8 cellular contexts compared by ENCODE assay signal in genomic region chr3:52531636-52532516, GRCh38. TPM values are rescaled to one million over a fixed set of nuclear protein-coding genes. Genes with fewer than 3 reads are reported as not detected.
DNase-seq lines count a peak whose midpoint lies in the region; ATAC-seq and TF ChIP-seq lines count a peak whose summit lies in the region.

No MANE protein-coding gene starts in this region.

- TF ChIP-seq EP300 in SK-N-SH (IDR thresholded peaks at IDR 0.05; ENCODE audit: borderline replicate concordance in 1 of 2, low read depth in 1 of 2, low read length in 1 of 2) = no peak
- no peak for TF ChIP-seq EP300 in stomach (IDR thresholded peaks at IDR 0.05)

- H3K4me1 ChIP-seq in SK-N-SH (ENCODE audit: control insufficient read depth in 1 of 2, insufficient read depth in 2 of 2, low read depth in 1 of 2, low read length in 1 of 2) = peaks cover 31 to 71% of the 10 kb centered on the region in 2 experiments
- H3K4me1 ChIP-seq in right cardiac atrium (ENCODE audit: control insufficient read depth, insufficient read depth, low read length) = peaks cover 24% of the 10 kb centered on the region
- peaks cover 21 to 60% (median 42%) of the 10 kb centered on the region in 4 donors for H3K4me1 ChIP-seq in stomach

- ATAC-seq in SK-N-SH treated with all-trans-retinoic acid at 6 μM for 48 hours (no peak), right cardiac atrium (no peak), HG03108 (IDR thresholded peaks at IDR 0.05; ENCODE audit: unreplicated experiment) (no peak), HG03439 (IDR thresholded peaks at IDR 0.05; ENCODE audit: unreplicated experiment) (no peak)
- ATAC-seq in activated T-cell treated with anti-CD3 and anti-CD28 coated beads, Interleukin-2, amount 50 U/mL, for 4 hours = no peak

- H3F3A ChIP-seq in SK-N-SH (replicated peaks; ENCODE audit: insufficient read depth) = peaks cover 16% of the 10 kb centered on the region

- TF ChIP-seq POLR2A in stomach (IDR thresholded peaks at IDR 0.05) = no peak

- no peaks in the 10 kb centered on the region for H3K9me2 ChIP-seq in SK-N-SH

- TF ChIP-seq CTCF in SK-N-SH (IDR thresholded peaks at IDR 0.05) (no peak), stomach (IDR thresholded peaks at IDR 0.05) (no peak)

- CTCF ChIA-PET in SK-N-SH (lab: Yijun Ruan, JAX) = interaction anchor here (1.8 to 4.0 kb wide), 2 partner anchors 60 to 74 kb away, joined by 5 to 30 read pairs; no protein-coding TSS in a partner anchor

- peaks cover 16% of the 10 kb centered on the region for H3K4me1 Mint-ChIP-seq in activated T-cell treated with anti-CD3 and anti-CD28 coated beads, Interleukin-2, amount 50 U/mL, for 4 hours (ENCODE audit: low read depth)

- no peak overlapping the region for H2AFZ ChIP-seq in SK-N-SH (ENCODE audit: low read depth)

- H3K36me3 Mint-ChIP-seq in activated T-cell treated with anti-CD3 and anti-CD28 coated beads, Interleukin-2, amount 50 U/mL, for 4 hours (ENCODE audit: insufficient read depth) = peaks cover 2% of the 10 kb centered on the region

- no peaks in the 10 kb centered on the region for H3K27me3 Mint-ChIP-seq in activated T-cell treated with anti-CD3 and anti-CD28 coated beads, Interleukin-2, amount 50 U/mL, for 4 hours (ENCODE audit: low read depth)

- H3K4me2 ChIP-seq in SK-N-SH = peak overlapping the region; percentile 100

- peak overlapping the region; percentile 73 for H3K4me3 Mint-ChIP-seq in activated T-cell treated with anti-CD3 and anti-CD28 coated beads, Interleukin-2, amount 50 U/mL, for 4 hours

- 82% methylated on average over 9 of the region's 16 CpGs for WGBS in SK-N-SH (ENCODE audit: low lambda C conversion rate)
- 80% methylated on average over 16 of the region's 16 CpGs for WGBS in right cardiac atrium
- WGBS in stomach, 5 donors = 79 to 92% (median 88%) methylated on average over 13 to 16 of the region's 16 CpGs

- DNase-seq in SK-N-SH = no peak
- DNase-seq in activated T-cell treated with anti-CD3 and anti-CD28 coated beads, Interleukin-2, amount 50 U/mL, for 4 hours = no peak
- peak in 2 of 3 donors; percentile 68 to 75 for DNase-seq in right cardiac atrium
- peak; percentile 25 for DNase-seq in stomach
- no peak for DNase-seq in EL

- peaks cover 61% of the 10 kb centered on the region for H3K79me2 ChIP-seq in SK-N-SH (ENCODE audit: insufficient read depth)

- H3K36me3 ChIP-seq in SK-N-SH (replicated peaks in 1 of 2; ENCODE audit: control insufficient read depth in 1 of 2, insufficient read depth in 2 of 2, low read length in 1 of 2) = peaks cover 14 to 27% of the 10 kb centered on the region in 2 experiments
- H3K36me3 ChIP-seq in stomach = peaks cover 0 to 24% (median 22%) of the 10 kb centered on the region in 4 donors

- H3K9me3 Mint-ChIP-seq in activated T-cell treated with anti-CD3 and anti-CD28 coated beads, Interleukin-2, amount 50 U/mL, for 4 hours = no peaks in the 10 kb centered on the region

- H3K9ac ChIP-seq in SK-N-SH = peak overlapping the region; percentile 87

- H3K27me3 ChIP-seq in SK-N-SH (ENCODE audit: insufficient read depth) = no peaks in the 10 kb centered on the region
- H3K27me3 ChIP-seq in right cardiac atrium (ENCODE audit: control insufficient read depth, insufficient read depth) = no peaks in the 10 kb centered on the region
- peaks cover 0 to 13% (median 0%) of the 10 kb centered on the region in 3 donors for H3K27me3 ChIP-seq in stomach

- TF ChIP-seq RAD21 in SK-N-SH (IDR thresholded peaks at IDR 0.05; ENCODE audit: low read length) = no peak

- H3K4me3 ChIP-seq in SK-N-SH (ENCODE audit: low read depth in 2 of 2, low read length in 1 of 2) (peak overlapping the region; percentile 87 to 92), right cardiac atrium (ENCODE audit: low read length) (peak overlapping the region; percentile 81), stomach (peak overlapping the region in 3 of 4 donors; percentile 64 to 77 (median 65))

- H3K27ac ChIP-seq in SK-N-SH (ENCODE audit: low read depth in 2 of 2, low read length in 1 of 2) = peak overlapping the region; percentile 59 to 97; a peak in 3 of 4 replicates
- peak overlapping the region; percentile 98 for H3K27ac ChIP-seq in right cardiac atrium (ENCODE audit: low read length)
- H3K27ac ChIP-seq in stomach = peak overlapping the region in 4 of 5 donors; percentile 25 to 76 (median 72)

- POLR2A ChIA-PET in SK-N-SH (lab: Yijun Ruan, JAX) = interaction anchor here (0.6 kb wide), 1 partner anchor 226 kb away, joined by 4 read pairs; no protein-coding TSS in a partner anchor

- intact Hi-C loops in right cardiac atrium (cut with DNase I) = loop anchor here in 1 of 4 donors (5.0 kb wide), 1 partner anchor 50 kb away; no protein-coding TSS in a partner anchor
- intact Hi-C loops in stomach (cut with DNase I; ENCODE audit: low total_unique reads) = no loop called here

- H4K20me1 ChIP-seq in SK-N-SH (ENCODE audit: insufficient read depth) = peaks cover 32% of the 10 kb centered on the region

- H3K9me3 ChIP-seq in SK-N-SH (no peaks in the 10 kb centered on the region), right cardiac atrium (ENCODE audit: control insufficient read depth, low read length) (no peaks in the 10 kb centered on the region), stomach (no peaks in the 10 kb centered on the region)

TF ChIP-seq in SK-N-SH, 30 proteins besides CTCF, POLR2A, EP300 and RAD21 (continues in another document):
- no peak for TF ChIP-seq FOXM1 (IDR thresholded peaks at IDR 0.05; ENCODE audit: low read depth)
- no peak for TF ChIP-seq ELF1 (IDR thresholded peaks at IDR 0.05)
- TF ChIP-seq PBX3 (IDR thresholded peaks at IDR 0.05) = no peak
- TF ChIP-seq SIN3A (IDR thresholded peaks at IDR 0.05; ENCODE audit: borderline replicate concordance, low read depth, low read length) = no peak
- no peak for TF ChIP-seq RXRA (IDR thresholded peaks at IDR 0.05; ENCODE audit: borderline replicate concordance, low read depth)
- no peak for TF ChIP-seq MXI1 (IDR thresholded peaks at IDR 0.05; ENCODE audit: low read depth, low read length)

TF ChIP-seq in SK-N-SH treated with all-trans-retinoic acid at 6 μM for 48 hours, 23 proteins besides CTCF, POLR2A, EP300 and RAD21:
- no peak for TF ChIP-seq CSDC2 (CRISPR knock-in tag; IDR thresholded peaks at IDR 0.05)
- TF ChIP-seq ZFP3 (CRISPR knock-in tag; IDR thresholded peaks at IDR 0.05) = no peak
- no peak for TF ChIP-seq RARB (CRISPR knock-in tag; IDR thresholded peaks at IDR 0.05)
- TF ChIP-seq TCF4 (CRISPR knock-in tag; IDR thresholded peaks at IDR 0.05; ENCODE audit: borderline replicate concordance) = no peak
- TF ChIP-seq SNAI2 (CRISPR knock-in tag; IDR thresholded peaks at IDR 0.05) = no peak
- TF ChIP-seq ISL1 (CRISPR knock-in tag; IDR thresholded peaks at IDR 0.05) = no peak

RNA-seq across cellular contexts. Expression of gene NT5DC2, which starts 1.8 kb away (rescaled TPM):
- polyA plus RNA-seq in SK-N-SH (2012; rRNA removed) (93.9 and 113 TPM in 2 replicates), right cardiac atrium (322 TPM), stomach (10 to 100 TPM; 15.6 to 56.2 (median 27.7) TPM)
- polyA plus RNA-seq in SK-N-SH (2012; cell fraction: cytosol; rRNA removed) = 67.9 and 104 TPM in 2 replicates
- polyA plus RNA-seq in SK-N-SH (2012; cell fraction: nucleus; rRNA removed) = 140 and 176 TPM in 2 replicates
- total RNA-seq in activated T-cell treated with anti-CD3 and anti-CD28 coated beads, Interleukin-2, amount 50 U/mL, for 4 hours = 10 to 100 TPM; 29.7 to 53.1 (median 42.8) TPM
- total RNA-seq in right cardiac atrium (100 to 1,000 TPM; 123 to 223 (median 154) TPM), stomach (10 to 100 TPM in 4 of 5 donors, 1 to 10 TPM in 1; 4.6 to 26.8 (median 19.5) TPM)

RNA-seq across cellular contexts. Expression of gene UQCC5, which starts 4.5 kb away (rescaled TPM):
- polyA plus RNA-seq in SK-N-SH (2012; rRNA removed) (43.8 and 124 TPM in 2 replicates), right cardiac atrium (97.3 TPM), stomach (10 to 100 TPM; 22.7 to 58.5 (median 25.3) TPM)
- polyA plus RNA-seq in SK-N-SH (2012; cell fraction: cytosol; rRNA removed) = 66.8 and 89.4 TPM in 2 replicates
- 25.8 and 41.7 TPM in 2 replicates for polyA plus RNA-seq in SK-N-SH (2012; cell fraction: nucleus; rRNA removed)
- total RNA-seq in activated T-cell treated with anti-CD3 and anti-CD28 coated beads, Interleukin-2, amount 50 U/mL, for 4 hours = 10 to 100 TPM; 22.8 to 25.7 (median 23.2) TPM
- total RNA-seq in right cardiac atrium (10 to 100 TPM; 52.4 to 64.2 (median 62.4) TPM), stomach (10 to 100 TPM in 1 of 5 donors, 1 to 10 TPM in 2, not detected in 2; 1.3 to 26.3 (median 2.8) TPM)

RNA-seq across cellular contexts. Expression of gene STAB1, which starts 36.7 kb away (rescaled TPM):
- polyA plus RNA-seq in SK-N-SH (2012; rRNA removed) (0.03 and 0.05 TPM in 2 replicates), right cardiac atrium (69.5 TPM), stomach (10 to 100 TPM; 33.7 to 55.3 (median 48.6) TPM)
- polyA plus RNA-seq in SK-N-SH (2012; cell fraction: cytosol; rRNA removed) = 0.01 TPM in 2 replicates
- polyA plus RNA-seq in SK-N-SH (2012; cell fraction: nucleus; rRNA removed) = 0.12 and 0.32 TPM in 2 replicates
- under 1 TPM; 0.30 to 0.73 (median 0.40) TPM for total RNA-seq in activated T-cell treated with anti-CD3 and anti-CD28 coated beads, Interleukin-2, amount 50 U/mL, for 4 hours
- total RNA-seq in right cardiac atrium (100 to 1,000 TPM in 2 of 4 donors, 10 to 100 TPM in 2; 91.9 to 159 (median 101) TPM), stomach (100 to 1,000 TPM in 2 of 5 donors, 10 to 100 TPM in 3; 51.6 to 295 (median 79.9) TPM)

Comparison
In these comparisons a context has a peak if more than half of its experiments do, and no peak if none do; other contexts are left out.
1. DNase-seq: peak in right cardiac atrium (2 of 3) and stomach (single experiment); none in SK-N-SH (single experiment), activated T-cell treated with anti-CD3 and anti-CD28 coated beads, Interleukin-2, amount 50 U/mL, for 4 hours (single experiment) and EL (single experiment).
2. RNA of gene STAB1, which starts 36.7 kb away (total RNA-seq): 91.9 to 159 TPM in right cardiac atrium and 51.6 to 295 TPM in stomach; 0.30 to 0.73 TPM in activated T-cell treated with anti-CD3 and anti-CD28 coated beads, Interleukin-2, amount 50 U/mL, for 4 hours; every median in the first group is over 10 times any median in the second.
3. Peak in every context shown above with its lines, with median percentiles within 50 percentile points of each other: H3K27ac ChIP-seq and H3K4me3 ChIP-seq.